ENCODE assay signal across 9 cellular contexts in genomic region chr20:329325-329695, GRCh38. TPM values are rescaled to one million over a fixed set of nuclear protein-coding genes. Genes with fewer than 3 reads are reported as not detected.
A peak's percentile ranks its signal among the peaks of the same experiment; 100 is the strongest.
DNase-seq lines count a peak whose midpoint lies in the region; ATAC-seq and TF ChIP-seq lines count a peak whose summit lies in the region.
"Had no signal": no experiment of that assay in that cellular context is flagged by ENCODE, and none has a peak within 500 bp of the region (broad histone marks: within the 10 kb centered on the region; RNA-seq: fewer than 3 reads in every experiment).

No MANE protein-coding gene starts in this region.

- H3K4me3 ChIP-seq in cardiac muscle cell (no peak overlapping the region), heart right ventricle (no peak overlapping the region), esophagus muscularis mucosa (no peak overlapping the region)
- H3K4me3 ChIP-seq: PC-9 had no signal

- CTCF ChIA-PET in activated CD8-positive, alpha-beta memory T cell treated with anti-CD3 and anti-CD28 coated beads, Interleukin-2, amount 10 ng/mL, durations not matched to agents 7 days and 5 days (lab: Charles Lee) = interaction anchor here (1.3 to 3.9 kb wide), 6 partner anchors 12 to 63 kb away, joined by 3 to 43 read pairs (median 6); no protein-coding TSS in a partner anchor

- no peak for TF ChIP-seq EP300 in esophagus muscularis mucosa (IDR thresholded peaks at IDR 0.05)

- H3K9me3 Mint-ChIP-seq in type B pancreatic cell = no peaks in the 10 kb centered on the region
- no peaks in the 10 kb centered on the region for H3K9me3 Mint-ChIP-seq in activated CD8-positive, alpha-beta memory T cell treated with anti-CD3 and anti-CD28 coated beads, Interleukin-2, amount 10 ng/mL, durations not matched to agents 7 days and 5 days (ENCODE audit: low read depth)

- ATAC-seq in heart right ventricle = no peak
- ATAC-seq in activated CD8-positive, alpha-beta memory T cell treated with anti-CD3 and anti-CD28 coated beads, Interleukin-2, amount 10 ng/mL, durations not matched to agents 7 days and 5 days = no peak

- peak overlapping the region; percentile 46 for H3K27ac Mint-ChIP-seq in type B pancreatic cell
- H3K27ac Mint-ChIP-seq in activated CD8-positive, alpha-beta memory T cell treated with anti-CD3 and anti-CD28 coated beads, Interleukin-2, amount 10 ng/mL, durations not matched to agents 7 days and 5 days = no peak overlapping the region

- H3K36me3 ChIP-seq in cardiac muscle cell (no peaks in the 10 kb centered on the region), heart right ventricle (peaks cover 0 to 4% (median 0%) of the 10 kb centered on the region in 9 donors), esophagus muscularis mucosa (peaks cover 0 to 6% (median 0%) of the 10 kb centered on the region in 4 donors)

- DNase-seq in cardiac muscle cell (ENCODE audit: low read depth in 1 of 2, low spot score in 1 of 2) (no peak), heart right ventricle (no peak), esophagus muscularis mucosa (ENCODE audit: extremely low spot score) (no peak), type B pancreatic cell (ENCODE audit: extremely low spot score, unreplicated experiment) (no peak), NCI-H82 treated with DMSO at 0.1 percent for 48 hours (lab: John Stamatoyannopoulos, UW; ENCODE audit: unreplicated experiment) (no peak)
- no peak for DNase-seq in activated CD8-positive, alpha-beta memory T cell treated with anti-CD3 and anti-CD28 coated beads, Interleukin-2, amount 10 ng/mL, durations not matched to agents 7 days and 5 days
- DNase-seq: activated CD4-positive, alpha-beta T cell treated with anti-CD3 and anti-CD28 coated beads for 1 hour; PC-9; stimulated activated CD4-positive, alpha-beta T cell treated with anti-CD3 and anti-CD28 coated beads, Interleukin-2, amount 100 ng/mL, for 24 hours had no signal

- peak overlapping the region; percentile 63 for H3K27ac ChIP-seq in cardiac muscle cell
- H3K27ac ChIP-seq in heart right ventricle = peak overlapping the region in 4 of 10 donors; percentile 12 to 86 (median 31)
- peak overlapping the region; percentile 81 to 98 (median 97) for H3K27ac ChIP-seq in esophagus muscularis mucosa (replicated peaks in 1 of 4)
- H3K27ac ChIP-seq: PC-9 had no signal

- H3K27me3 ChIP-seq in cardiac muscle cell (no peaks in the 10 kb centered on the region), heart right ventricle (peaks cover 0 to 9% (median 0%) of the 10 kb centered on the region in 7 donors), esophagus muscularis mucosa (no peaks in the 10 kb centered on the region)

- TF ChIP-seq CTCF in cardiac muscle cell (IDR thresholded peaks at IDR 0.05; ENCODE audit: low read depth, low read length) (no peak), heart right ventricle (IDR thresholded peaks at IDR 0.05) (no peak), esophagus muscularis mucosa (IDR thresholded peaks at IDR 0.05) (no peak), type B pancreatic cell (conservative IDR thresholded peaks at IDR 0.05) (no peak)

- peaks cover 10% of the 10 kb centered on the region for H3K36me3 Mint-ChIP-seq in type B pancreatic cell
- no peaks in the 10 kb centered on the region for H3K36me3 Mint-ChIP-seq in activated CD8-positive, alpha-beta memory T cell treated with anti-CD3 and anti-CD28 coated beads, Interleukin-2, amount 10 ng/mL, durations not matched to agents 7 days and 5 days

- H3K4me1 Mint-ChIP-seq in type B pancreatic cell (ENCODE audit: unreplicated experiment) = peaks cover 25% of the 10 kb centered on the region
- H3K4me1 Mint-ChIP-seq in activated CD8-positive, alpha-beta memory T cell treated with anti-CD3 and anti-CD28 coated beads, Interleukin-2, amount 10 ng/mL, durations not matched to agents 7 days and 5 days = peaks cover 21% of the 10 kb centered on the region

- intact Hi-C loops in heart right ventricle (cut with DNase I) = loop anchor here in 4 of 10 donors (5.0 to 10.0 kb wide), 3 partner anchors 52 to 62 kb away; no protein-coding TSS in a partner anchor
- intact Hi-C loops in esophagus muscularis mucosa (cut with DNase I) = no loop called here

- H3K9me3 ChIP-seq in cardiac muscle cell (ENCODE audit: low read depth) (no peaks in the 10 kb centered on the region), heart right ventricle (no peaks in the 10 kb centered on the region), esophagus muscularis mucosa (no peaks in the 10 kb centered on the region)

- no peak for TF ChIP-seq POLR2A in esophagus muscularis mucosa (IDR thresholded peaks at IDR 0.05; ENCODE audit: low read depth)

- no peaks in the 10 kb centered on the region for H3K27me3 Mint-ChIP-seq in type B pancreatic cell
- no peaks in the 10 kb centered on the region for H3K27me3 Mint-ChIP-seq in activated CD8-positive, alpha-beta memory T cell treated with anti-CD3 and anti-CD28 coated beads, Interleukin-2, amount 10 ng/mL, durations not matched to agents 7 days and 5 days

- H3K4me1 ChIP-seq in cardiac muscle cell (ENCODE audit: low read depth) = peaks cover 19% of the 10 kb centered on the region
- peaks cover 3 to 47% (median 21%) of the 10 kb centered on the region in 9 donors for H3K4me1 ChIP-seq in heart right ventricle
- H3K4me1 ChIP-seq in esophagus muscularis mucosa = peaks cover 11 to 60% (median 51%) of the 10 kb centered on the region in 4 donors

- 57 to 62% methylated on average over 4 of the region's 4 CpGs for WGBS in heart right ventricle, 2 donors
- 50% methylated on average over 4 of the region's 4 CpGs for WGBS in esophagus muscularis mucosa

- H3K4me3 Mint-ChIP-seq in type B pancreatic cell = peak overlapping the region; percentile 90
- H3K4me3 Mint-ChIP-seq in activated CD8-positive, alpha-beta memory T cell treated with anti-CD3 and anti-CD28 coated beads, Interleukin-2, amount 10 ng/mL, durations not matched to agents 7 days and 5 days = no peak overlapping the region

RNA-seq across cellular contexts. Expression of gene SOX12, which starts 4.0 kb away (rescaled TPM):
- total RNA-seq in cardiac muscle cell (57.6 and 79.8 TPM in 2 replicates), heart right ventricle (10 to 100 TPM in 6 of 10 donors, 1 to 10 TPM in 4; 7.2 to 16.5 (median 10.9) TPM), esophagus muscularis mucosa (10 to 100 TPM in 1 of 4 donors, 1 to 10 TPM in 3; 3.5 to 14.4 (median 7.2) TPM), type B pancreatic cell (ENCODE audit: low replicate concordance) (9.9 and 52.7 TPM in 2 replicates)
- polyA plus RNA-seq in cardiac muscle cell (41.9 and 49.9 TPM in 2 replicates), heart right ventricle (1 to 10 TPM; 4.5 to 5.2 TPM)
- total RNA-seq in activated CD8-positive, alpha-beta memory T cell treated with anti-CD3 and anti-CD28 coated beads, Interleukin-2, amount 10 ng/mL, durations not matched to agents 7 days and 5 days = 1 to 10 TPM; 5.7 to 6.3 TPM

RNA-seq across cellular contexts. Expression of gene NRSN2, which starts 17.6 kb away (rescaled TPM):
- total RNA-seq in cardiac muscle cell (111 and 190 TPM in 2 replicates), heart right ventricle (10 to 100 TPM; 12.1 to 32.3 (median 19.1) TPM), esophagus muscularis mucosa (10 to 100 TPM; 20.8 to 72.8 (median 48.9) TPM), type B pancreatic cell (ENCODE audit: low replicate concordance) (33.8 and 43.0 TPM in 2 replicates)
- polyA plus RNA-seq in cardiac muscle cell (135 and 170 TPM in 2 replicates), heart right ventricle (10 to 100 TPM; 31.1 to 53.9 TPM)
- 1 to 10 TPM; 2.9 to 5.0 TPM for total RNA-seq in activated CD8-positive, alpha-beta memory T cell treated with anti-CD3 and anti-CD28 coated beads, Interleukin-2, amount 10 ng/mL, durations not matched to agents 7 days and 5 days

RNA-seq across cellular contexts. Expression of gene ZCCHC3, which starts 31.9 kb away (rescaled TPM):
- total RNA-seq in cardiac muscle cell (49.9 and 63.8 TPM in 2 replicates), heart right ventricle (10 to 100 TPM in 7 of 10 donors, 1 to 10 TPM in 3; 8.2 to 12.8 (median 10.7) TPM), esophagus muscularis mucosa (10 to 100 TPM; 13.3 to 29.9 (median 19.7) TPM), type B pancreatic cell (ENCODE audit: low replicate concordance) (28.9 and 40.5 TPM in 2 replicates)
- polyA plus RNA-seq in cardiac muscle cell (43.7 and 53.1 TPM in 2 replicates), heart right ventricle (10 to 100 TPM in 1 of 2 donors, 1 to 10 TPM in 1; 7.7 to 10.8 TPM)
- 10 to 100 TPM; 27.4 to 28.2 TPM for total RNA-seq in activated CD8-positive, alpha-beta memory T cell treated with anti-CD3 and anti-CD28 coated beads, Interleukin-2, amount 10 ng/mL, durations not matched to agents 7 days and 5 days

RNA-seq across cellular contexts. Expression of gene C20orf96, which starts 38.8 kb away (rescaled TPM):
- 6.2 and 9.3 TPM in 2 replicates for total RNA-seq in cardiac muscle cell
- polyA plus RNA-seq in cardiac muscle cell = 31.9 and 41.9 TPM in 2 replicates
- total RNA-seq in heart right ventricle = 1 to 10 TPM; 3.1 to 5.5 (median 4.5) TPM
- 1 to 10 TPM; 3.5 to 4.1 TPM for polyA plus RNA-seq in heart right ventricle
- 1 to 10 TPM; 1.7 to 2.6 (median 2.3) TPM for total RNA-seq in esophagus muscularis mucosa
- 12.6 and 27.0 TPM in 2 replicates for total RNA-seq in type B pancreatic cell (ENCODE audit: low replicate concordance)
- 1 to 10 TPM; 7.5 to 8.2 TPM for total RNA-seq in activated CD8-positive, alpha-beta memory T cell treated with anti-CD3 and anti-CD28 coated beads, Interleukin-2, amount 10 ng/mL, durations not matched to agents 7 days and 5 days

RNA-seq across cellular contexts. Expression of gene TRIB3, which starts 51.2 kb away (rescaled TPM):
- 7.0 and 9.0 TPM in 2 replicates for total RNA-seq in cardiac muscle cell
- polyA plus RNA-seq in cardiac muscle cell = 5.3 and 7.2 TPM in 2 replicates
- total RNA-seq in heart right ventricle = 1 to 10 TPM in 7 of 10 donors, under 1 TPM in 3; 0.33 to 4.3 (median 1.1) TPM
- 10 to 100 TPM in 1 of 2 donors, 1 to 10 TPM in 1; 1.4 to 10.6 TPM for polyA plus RNA-seq in heart right ventricle
- total RNA-seq in esophagus muscularis mucosa = 1 to 10 TPM in 3 of 4 donors, under 1 TPM in 1; 0.83 to 6.8 (median 4.0) TPM
- 8.3 and 17.0 TPM in 2 replicates for total RNA-seq in type B pancreatic cell (ENCODE audit: low replicate concordance)
- total RNA-seq in activated CD8-positive, alpha-beta memory T cell treated with anti-CD3 and anti-CD28 coated beads, Interleukin-2, amount 10 ng/mL, durations not matched to agents 7 days and 5 days = 10 to 100 TPM; 22.4 to 25.4 TPM
